16 cellular contexts compared by ENCODE assay signal in genomic region chr2:83594261-83594660, GRCh38.
"Had no signal": no experiment of that assay in that cellular context is flagged by ENCODE, and none has a peak within 500 bp of the region (broad histone marks: within the 10 kb centered on the region; RNA-seq: fewer than 3 reads in every experiment).

No MANE protein-coding gene starts in this region.

- DNase-seq: effector memory CD4-positive, alpha-beta T cell; gastrocnemius medialis; islet precursor cell; mammary epithelial cell; naive thymus-derived CD8-positive, alpha-beta T cell; posterior cingulate gyrus; small intestine; stimulated activated CD4-positive, alpha-beta T cell treated with anti-CD3 and anti-CD28 coated beads, Interleukin-4, amount 100 ng/mL, for 1 hour; stimulated activated CD8-positive, alpha-beta memory T cell treated with anti-CD3 and anti-CD28 coated beads, Interleukin-4, amount 100 ng/mL, for 48 hours; stimulated activated naive CD8-positive, alpha-beta T cell treated with anti-CD3 and anti-CD28 coated beads, Interleukin-15, Interleukin-2, amounts not matched to agents 100 U/mL and 50 U/mL, for 24 hours; thyroid gland had no signal

- H3K27ac ChIP-seq: gastrocnemius medialis, suprapubic skin, thyroid gland had no signal

- H3K4me3 ChIP-seq: gastrocnemius medialis, suprapubic skin, thyroid gland had no signal

- H3K36me3 ChIP-seq: gastrocnemius medialis, suprapubic skin, thyroid gland had no signal

- ATAC-seq: esophagus mucosa; gastrocnemius medialis; left lobe of liver; naive thymus-derived CD8-positive, alpha-beta T cell; sciatic nerve; stimulated activated effector memory CD8-positive, alpha-beta T cell treated with anti-CD3 and anti-CD28 coated beads, Interleukin-12 subunit alpha, Interleukin-12 subunit beta, amount 100 ng/mL, for 72 hours; stimulated activated naive CD8-positive, alpha-beta T cell treated with anti-CD3 and anti-CD28 coated beads, Interleukin-15, Interleukin-2, amounts not matched to agents 100 U/mL and 50 U/mL, for 24 hours had no signal

- H3K27me3 ChIP-seq: gastrocnemius medialis, suprapubic skin, thyroid gland had no signal

- H3K4me1 ChIP-seq: gastrocnemius medialis, suprapubic skin, thyroid gland had no signal

- H3K9me3 ChIP-seq: gastrocnemius medialis, suprapubic skin, thyroid gland had no signal
